9 cellular contexts compared by ENCODE assay signal in genomic region chr12:103742349-103742784, GRCh38.
DNase-seq lines count a peak whose midpoint lies in the region; TF ChIP-seq lines count a peak whose summit lies in the region.
"Had no signal": no experiment of that assay in that cellular context is flagged by ENCODE, and none has a peak within 500 bp of the region (broad histone marks: within the 10 kb centered on the region; RNA-seq: fewer than 3 reads in every experiment).

No MANE protein-coding gene starts in this region.

- H3K27ac ChIP-seq in VCaP: peak overlapping the region; percentile 59

- DNase-seq in COLO668 (lab: John Stamatoyannopoulos, UW; ENCODE audit: unreplicated experiment) (peak; percentile 81), NCI-H187 treated with DMSO at 0.1 percent for 48 hours (lab: John Stamatoyannopoulos, UW) (peak; percentile 24), iris pigment epithelial cell (ENCODE audit: low read depth) (peak; percentile 16), germinal center (ENCODE audit: low spot score) (no peak), superior temporal gyrus (ENCODE audit: extremely low spot score) (no peak), T-helper 2 cell (no peak), GOT3 (lab: John Stamatoyannopoulos, UW) (no peak)
- DNase-seq: stimulated activated CD8-positive, alpha-beta memory T cell treated with anti-CD3 and anti-CD28 coated beads, Interleukin-4, amount 100 ng/mL, for 48 hours had no signal

- TF ChIP-seq CTCF in VCaP (conservative IDR thresholded peaks at IDR 0.05): no peak

Comparison
In these comparisons a context has a peak if more than half of its experiments do, and no peak if none do; other contexts are left out.
1. DNase-seq: peak in COLO668 (single experiment), NCI-H187 treated with DMSO at 0.1 percent for 48 hours (single experiment) and iris pigment epithelial cell (single experiment); none in germinal center (single experiment), superior temporal gyrus (single experiment), T-helper 2 cell (0 of 5) and GOT3 (single experiment).